22 cellular contexts compared by ENCODE assay signal in genomic region chr1:194795917-194796593, GRCh38.
A peak's percentile ranks its signal among the peaks of the same experiment; 100 is the strongest.
DNase-seq lines count a peak whose midpoint lies in the region; ATAC-seq and TF ChIP-seq lines count a peak whose summit lies in the region.
"Had no signal": no experiment of that assay in that cellular context is flagged by ENCODE, and none has a peak within 500 bp of the region (broad histone marks: within the 10 kb centered on the region; RNA-seq: fewer than 3 reads in every experiment).

No MANE protein-coding gene starts in this region.

- H3K27ac ChIP-seq in CD8-positive, alpha-beta T cell (ENCODE audit: low read depth, low read length) = no peak overlapping the region
- H3K27ac ChIP-seq: coronary artery, heart left ventricle, transverse colon had no signal

- no peak for DNase-seq in HAP-1 (ENCODE audit: low spot score in 2 of 2)
- no peak for DNase-seq in stimulated activated naive CD8-positive, alpha-beta T cell treated with anti-CD3 and anti-CD28 coated beads, Interleukin-15, amount 100 ng/mL, for 72 hours
- no peak for DNase-seq in CD8-positive, alpha-beta T cell
- DNase-seq: ACHN; activated naive CD4-positive, alpha-beta T cell; CD8-positive, alpha-beta memory T cell; heart left ventricle; kidney glomerular epithelial cell; MV-4-11; NCI-H774; stimulated activated CD4-positive, alpha-beta T cell treated with anti-CD3 and anti-CD28 coated beads, Interleukin-2, amount 100 ng/mL, for 48 hours; T-helper 17 cell; transverse colon had no signal

- CTCF ChIA-PET in CD8-positive, alpha-beta T cell (lab: Charles Lee) = no interaction called here

- no peaks in the 10 kb centered on the region for H3K4me1 ChIP-seq in HAP-1
- H3K4me1 ChIP-seq in CD8-positive, alpha-beta T cell (ENCODE audit: insufficient read depth, low read length) = no peaks in the 10 kb centered on the region
- H3K4me1 ChIP-seq: heart left ventricle, transverse colon had no signal

- H3K4me3 Mint-ChIP-seq in stimulated activated naive CD8-positive, alpha-beta T cell treated with anti-CD3 and anti-CD28 coated beads, Interleukin-15, amount 100 ng/mL, for 72 hours = no peak overlapping the region
- H3K4me3 Mint-ChIP-seq in CD8-positive, alpha-beta T cell = no peak overlapping the region
- H3K4me3 Mint-ChIP-seq: CD8-positive, alpha-beta memory T cell; T-helper 17 cell had no signal

- H3K4me1 Mint-ChIP-seq in stimulated activated naive CD8-positive, alpha-beta T cell treated with anti-CD3 and anti-CD28 coated beads, Interleukin-15, amount 100 ng/mL, for 72 hours = no peaks in the 10 kb centered on the region
- H3K4me1 Mint-ChIP-seq in CD8-positive, alpha-beta T cell (ENCODE audit: low read depth) = no peaks in the 10 kb centered on the region
- H3K4me1 Mint-ChIP-seq: CD8-positive, alpha-beta memory T cell had no signal

- no peak for TF ChIP-seq CTCF in CD8-positive, alpha-beta T cell (IDR thresholded peaks at IDR 0.05)

- no peak overlapping the region for H3K4me3 ChIP-seq in HAP-1
- no peak overlapping the region for H3K4me3 ChIP-seq in CD8-positive, alpha-beta T cell (ENCODE audit: low read depth, low read length)
- H3K4me3 ChIP-seq: coronary artery, heart left ventricle, transverse colon had no signal

- no peaks in the 10 kb centered on the region for H3K36me3 Mint-ChIP-seq in CD8-positive, alpha-beta T cell
- H3K36me3 Mint-ChIP-seq: CD8-positive, alpha-beta memory T cell had no signal

- H3K9me3 Mint-ChIP-seq in stimulated activated naive CD8-positive, alpha-beta T cell treated with anti-CD3 and anti-CD28 coated beads, Interleukin-15, amount 100 ng/mL, for 72 hours = no peaks in the 10 kb centered on the region
- H3K9me3 Mint-ChIP-seq in CD8-positive, alpha-beta T cell = no peaks in the 10 kb centered on the region

- no peaks in the 10 kb centered on the region for H3K27me3 Mint-ChIP-seq in stimulated activated naive CD8-positive, alpha-beta T cell treated with anti-CD3 and anti-CD28 coated beads, Interleukin-15, amount 100 ng/mL, for 72 hours
- H3K27me3 Mint-ChIP-seq in CD8-positive, alpha-beta T cell (ENCODE audit: low read depth) = no peaks in the 10 kb centered on the region

- no peaks in the 10 kb centered on the region for H3K27me3 ChIP-seq in HAP-1 (ENCODE audit: low read depth)
- H3K27me3 ChIP-seq in CD8-positive, alpha-beta T cell (ENCODE audit: insufficient read depth, low read length) = no peaks in the 10 kb centered on the region
- H3K27me3 ChIP-seq: heart left ventricle, transverse colon had no signal

- H3K9me3 ChIP-seq in HAP-1 = no peaks in the 10 kb centered on the region
- no peaks in the 10 kb centered on the region for H3K9me3 ChIP-seq in CD8-positive, alpha-beta T cell (ENCODE audit: low read length)
- H3K9me3 ChIP-seq: heart left ventricle, transverse colon had no signal

- ATAC-seq in GM18519 (IDR thresholded peaks at IDR 0.05; ENCODE audit: low FRiP score, unreplicated experiment) = peak; percentile 73
- ATAC-seq in GM21360 (IDR thresholded peaks at IDR 0.05; ENCODE audit: unreplicated experiment) = peak; percentile 55
- peak; percentile 59 for ATAC-seq in HG02870 (IDR thresholded peaks at IDR 0.05; ENCODE audit: unreplicated experiment)
- peak; percentile 67 for ATAC-seq in HG03460 (IDR thresholded peaks at IDR 0.05; ENCODE audit: unreplicated experiment)
- no peak for ATAC-seq in GM19397 (IDR thresholded peaks at IDR 0.05; ENCODE audit: unreplicated experiment)
- ATAC-seq in stimulated activated naive CD8-positive, alpha-beta T cell treated with anti-CD3 and anti-CD28 coated beads, Interleukin-15, amount 100 ng/mL, for 72 hours = no peak
- no peak for ATAC-seq in CD8-positive, alpha-beta T cell
- ATAC-seq: activated CD4-positive, CD25-positive, alpha-beta regulatory T cell treated with anti-CD3 and anti-CD28 coated beads, Interleukin-2, amount 50 U/mL, for 24 hours; heart left ventricle; HepG2; sciatic nerve; T-helper 17 cell had no signal

- no peaks in the 10 kb centered on the region for H3K36me3 ChIP-seq in HAP-1 (replicated peaks)
- no peaks in the 10 kb centered on the region for H3K36me3 ChIP-seq in CD8-positive, alpha-beta T cell (ENCODE audit: insufficient read depth, low read length)
- H3K36me3 ChIP-seq: heart left ventricle, transverse colon had no signal

- intact Hi-C loops in CD8-positive, alpha-beta T cell (cut with DNase I, micrococcal nuclease) = no loop called here

- in situ Hi-C loops in HAP-1 (cut with MboI; ENCODE audit: low sequenced_read_pairs) = no loop called here

- POLR2A ChIA-PET in CD8-positive, alpha-beta T cell (lab: Charles Lee) = no interaction called here

- no peak overlapping the region for H3K27ac Mint-ChIP-seq in stimulated activated naive CD8-positive, alpha-beta T cell treated with anti-CD3 and anti-CD28 coated beads, Interleukin-15, amount 100 ng/mL, for 72 hours
- no peak overlapping the region for H3K27ac Mint-ChIP-seq in CD8-positive, alpha-beta T cell
- H3K27ac Mint-ChIP-seq: CD8-positive, alpha-beta memory T cell; T-helper 17 cell had no signal

Comparison
In these comparisons a context has a peak if more than half of its experiments do, and no peak if none do; other contexts are left out.
1. ATAC-seq: peak in GM18519 (single experiment), GM21360 (single experiment), HG02870 (single experiment) and HG03460 (single experiment); none in GM19397 (single experiment), stimulated activated naive CD8-positive, alpha-beta T cell treated with anti-CD3 and anti-CD28 coated beads, Interleukin-15, amount 100 ng/mL, for 72 hours (single experiment) and CD8-positive, alpha-beta T cell (single experiment).